Comparison of ENCODE assay signal across 8 cellular contexts in the genomic region with DNA sequence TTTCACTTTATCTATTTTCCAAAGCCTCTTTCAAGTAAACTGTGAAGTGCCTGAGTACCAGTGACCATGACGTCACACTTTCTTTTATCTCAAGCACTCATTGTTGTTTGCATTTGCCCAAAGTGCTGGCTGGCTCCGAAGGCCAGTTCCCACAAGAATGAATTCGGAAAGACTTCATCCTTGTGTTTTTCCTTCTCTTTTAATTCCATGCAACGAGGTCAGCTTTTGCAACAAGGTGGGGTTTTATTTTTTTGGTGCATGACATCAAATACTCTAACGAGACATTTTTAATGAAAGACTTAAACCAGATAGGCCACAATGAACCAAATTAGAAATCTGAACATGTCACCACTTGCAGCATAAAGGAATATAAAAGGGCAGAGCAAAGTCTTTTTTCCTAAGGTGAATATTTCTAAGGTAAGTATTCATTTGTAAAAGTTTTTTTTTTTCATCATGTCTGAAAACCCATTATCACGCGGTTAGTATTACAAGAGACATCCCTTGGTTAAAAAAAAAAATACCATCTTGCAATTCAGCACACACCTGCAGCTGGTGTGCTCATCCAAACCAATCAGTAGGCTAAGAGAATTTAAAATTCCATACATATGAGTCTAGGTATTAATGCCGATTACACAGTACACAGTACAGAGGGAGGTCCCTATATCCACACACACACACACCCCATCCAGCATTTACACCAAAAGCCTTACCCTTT. TPM values are rescaled to one million over a fixed set of nuclear protein-coding genes. Genes with fewer than 3 reads are reported as not detected.
DNase-seq lines count a peak whose midpoint lies in the region; ATAC-seq and TF ChIP-seq lines count a peak whose summit lies in the region.

No MANE protein-coding gene starts in this region.

- TF ChIP-seq CTCF in KMS-11 (conservative IDR thresholded peaks at IDR 0.05; ENCODE audit: low read depth, low read length), result no peak
- no peak for TF ChIP-seq CTCF in thoracic aorta (IDR thresholded peaks at IDR 0.05)

- DNase-seq in COR-L47 (lab: John Stamatoyannopoulos, UW) (peak; percentile 14), thoracic aorta (ENCODE audit: low spot score) (no peak), RKO (ENCODE audit: low spot score) (no peak), ureter (ENCODE audit: low spot score) (no peak)
- DNase-seq in activated T-cell treated with anti-CD3 and anti-CD28 coated beads, Interleukin-2, amount 50 U/mL, for 72 hours, result no peak

- no peaks in the 10 kb centered on the region for H3K9me3 Mint-ChIP-seq in activated T-cell treated with anti-CD3 and anti-CD28 coated beads, Interleukin-2, amount 50 U/mL, for 72 hours

- H3K4me1 Mint-ChIP-seq in activated T-cell treated with anti-CD3 and anti-CD28 coated beads, Interleukin-2, amount 50 U/mL, for 72 hours (ENCODE audit: low read depth), result peaks cover 56% of the 10 kb centered on the region

- no peaks in the 10 kb centered on the region for H4K20me1 ChIP-seq in KMS-11 (ENCODE audit: insufficient read depth)

- H3K27me3 ChIP-seq in KMS-11 (ENCODE audit: insufficient read depth, low read depth), result no peaks in the 10 kb centered on the region
- H3K27me3 ChIP-seq in iPS-18a (ENCODE audit: control insufficient read depth, insufficient read depth, low read length), result peaks cover 23% of the 10 kb centered on the region
- no peaks in the 10 kb centered on the region for H3K27me3 ChIP-seq in thoracic aorta (replicated peaks; ENCODE audit: insufficient read depth)

- H3K4me2 ChIP-seq in KMS-11, result peak overlapping the region; percentile 25; the same call in 1 of the 2 replicates

- peak overlapping the region; percentile 91 for H3K27ac Mint-ChIP-seq in activated T-cell treated with anti-CD3 and anti-CD28 coated beads, Interleukin-2, amount 50 U/mL, for 72 hours

- H3K79me2 ChIP-seq in KMS-11 (ENCODE audit: insufficient read depth, low read depth), result no peaks in the 10 kb centered on the region

- H3K36me3 ChIP-seq in KMS-11 (ENCODE audit: insufficient read depth), result no peaks in the 10 kb centered on the region
- H3K36me3 ChIP-seq in iPS-18a (ENCODE audit: control insufficient read depth, low read depth, low read length), result no peaks in the 10 kb centered on the region
- H3K36me3 ChIP-seq in thoracic aorta, result no peaks in the 10 kb centered on the region

- H3K9me3 ChIP-seq in iPS-18a (ENCODE audit: control insufficient read depth, low read depth, low read length) (no peaks in the 10 kb centered on the region), thoracic aorta (no peaks in the 10 kb centered on the region)

- H3K4me3 ChIP-seq in KMS-11 (IDR thresholded peaks at IDR 0.05; ENCODE audit: insufficient read depth, low read depth, low read length), result no peak overlapping the region
- peak overlapping the region; percentile 88 for H3K4me3 ChIP-seq in iPS-18a (ENCODE audit: low read length)
- H3K4me3 ChIP-seq in thoracic aorta, result peak overlapping the region; percentile 70

- peaks cover 16% of the 10 kb centered on the region for H3K4me1 ChIP-seq in KMS-11 (ENCODE audit: low read depth, poor library complexity, severe bottlenecking)
- peaks cover 15% of the 10 kb centered on the region for H3K4me1 ChIP-seq in iPS-18a (ENCODE audit: control insufficient read depth, low read depth, low read length)
- peaks cover 0 to 16% of the 10 kb centered on the region in 2 donors for H3K4me1 ChIP-seq in thoracic aorta (ENCODE audit: control insufficient read depth in 1 of 2, low read depth in 2 of 2)

- H3K27ac ChIP-seq in KMS-11 (no peak overlapping the region), iPS-18a (ENCODE audit: low read length) (no peak overlapping the region), thoracic aorta (no peak overlapping the region)

- no peaks in the 10 kb centered on the region for H3K27me3 Mint-ChIP-seq in activated T-cell treated with anti-CD3 and anti-CD28 coated beads, Interleukin-2, amount 50 U/mL, for 72 hours (ENCODE audit: low read depth)

- peaks cover 20 to 26% of the 10 kb centered on the region in 2 donors for H3K36me3 Mint-ChIP-seq in activated T-cell treated with anti-CD3 and anti-CD28 coated beads, Interleukin-2, amount 50 U/mL, for 72 hours (ENCODE audit: insufficient read depth in 2 of 2)

- no peak for ATAC-seq in activated T-cell treated with anti-CD3 and anti-CD28 coated beads, Interleukin-2, amount 50 U/mL, for 72 hours (replicated peaks in 1 of 2)
- ATAC-seq in thoracic aorta (ENCODE audit: insufficient number of reproducible peaks, low FRiP score, low read depth) (no peak), GM21786 (IDR thresholded peaks at IDR 0.05; ENCODE audit: unreplicated experiment) (no peak)

- H3K9ac ChIP-seq in KMS-11 (no peak overlapping the region), iPS-18a (ENCODE audit: low read length) (peak overlapping the region; percentile 78)

- peak overlapping the region; percentile 96 to 98 for H3K4me3 Mint-ChIP-seq in activated T-cell treated with anti-CD3 and anti-CD28 coated beads, Interleukin-2, amount 50 U/mL, for 72 hours

- H2AFZ ChIP-seq in KMS-11 (ENCODE audit: low read depth), result no peak overlapping the region

RNA-seq across cellular contexts. Expression of gene ARL4C, which starts 2.4 kb away (rescaled TPM):
- 10 to 100 TPM; 52.9 to 53.7 TPM for total RNA-seq in activated T-cell treated with anti-CD3 and anti-CD28 coated beads, Interleukin-2, amount 50 U/mL, for 72 hours
- total RNA-seq in thoracic aorta (10 to 100 TPM; 18.2 to 22.9 TPM), ureter (24.4 TPM)
